ENCODE assay signal across 1 cellular context in genomic region chr15:40354408-40355171, GRCh38.
TF ChIP-seq lines count a peak whose summit lies in the region.

No MANE protein-coding gene starts in this region.

TF ChIP-seq in H1, 55 proteins besides CTCF, POLR2A, EP300 and RAD21:
- TF ChIP-seq RBBP5 (IDR thresholded peaks at IDR 0.05; ENCODE audit: borderline replicate concordance, low read depth, low read length) (0 out of 2 replicates have a peak, but pooled peaks have one; percentile 30), USF2 (IDR thresholded peaks at IDR 0.05; ENCODE audit: low read length) (no peak), MAX (IDR thresholded peaks at IDR 0.05) (0 out of 2 replicates have a peak, but pooled peaks have one; percentile 35), BACH1 (IDR thresholded peaks at IDR 0.05; ENCODE audit: low read length) (no peak), TAF7 (optimal IDR thresholded peaks at IDR 0.05; ENCODE audit: borderline replicate concordance, low read depth, low read length) (no peak)
- TF ChIP-seq, protein P1, sequence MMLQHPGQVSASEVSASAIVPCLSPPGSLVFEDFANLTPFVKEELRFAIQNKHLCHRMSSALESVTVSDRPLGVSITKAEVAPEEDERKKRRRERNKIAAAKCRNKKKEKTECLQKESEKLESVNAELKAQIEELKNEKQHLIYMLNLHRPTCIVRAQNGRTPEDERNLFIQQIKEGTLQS (IDR thresholded peaks at IDR 0.05; ENCODE audit: insufficient read depth, low read depth, low read length) = no peak
